In genomic region chrY:19484997-19485396, GRCh38 we compare ENCODE assay signal across 8 cellular contexts.
"Had no signal": no experiment of that assay in that cellular context is flagged by ENCODE, and none has a peak within 500 bp of the region (broad histone marks: within the 10 kb centered on the region; RNA-seq: fewer than 3 reads in every experiment).

No MANE protein-coding gene starts in this region.

- ATAC-seq: GM12878 had no signal

- H3K4me3 ChIP-seq: GM12878 had no signal

- FAIRE-seq: G401.6, GM12878, GM12891, GM12892, GM18507, GM19239 had no signal

- DNase-seq: GDM1, GF-D8 had no signal
